ENCODE assay signal across 18 cellular contexts in the genomic region with DNA sequence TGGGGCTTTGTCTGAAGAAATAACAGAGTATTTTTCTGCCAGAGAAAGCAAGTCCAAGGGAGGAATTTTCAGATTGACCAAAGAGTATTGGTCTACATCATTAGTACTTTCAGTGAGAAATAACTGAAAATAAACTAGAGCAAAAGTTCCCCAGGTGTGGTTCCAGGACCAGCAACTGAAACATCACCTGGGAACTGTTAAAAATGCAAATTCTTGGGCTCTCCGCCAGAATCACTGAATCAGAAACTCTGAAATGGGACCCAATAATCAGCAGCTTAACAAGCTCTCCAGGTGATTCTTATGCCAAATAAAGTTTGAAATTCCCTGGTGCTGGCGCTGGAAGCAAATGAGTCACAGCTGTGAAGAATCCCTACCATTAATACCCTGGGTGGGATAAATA. TPM values are rescaled to one million over a fixed set of nuclear protein-coding genes. Genes with fewer than 3 reads are reported as not detected.
A peak's percentile ranks its signal among the peaks of the same experiment; 100 is the strongest.
DNase-seq lines count a peak whose midpoint lies in the region; ATAC-seq, FAIRE-seq and TF ChIP-seq lines count a peak whose summit lies in the region.
"Had no signal": no experiment of that assay in that cellular context is flagged by ENCODE, and none has a peak within 500 bp of the region (broad histone marks: within the 10 kb centered on the region; RNA-seq: fewer than 3 reads in every experiment).

No MANE protein-coding gene starts in this region.

- H3K4me2 ChIP-seq in keratinocyte (ENCODE audit: control insufficient read depth, extremely low read depth, insufficient read depth, low read depth, low read length) (no peak overlapping the region), PC-9 (no peak overlapping the region)

- POLR2A ChIA-PET in PC-9 (lab: Charles Lee; ENCODE audit: unreplicated experiment): no interaction called here

- no peak overlapping the region for H3K27ac ChIP-seq in keratinocyte (ENCODE audit: control insufficient read depth, insufficient read depth, low read length)
- no peak overlapping the region for H3K27ac ChIP-seq in PC-9

- CTCF ChIA-PET in PC-9 (lab: Charles Lee): no interaction called here

- no peaks in the 10 kb centered on the region; the same call in 1 of the 2 replicates for H3K9me2 ChIP-seq in PC-9 (ENCODE audit: insufficient read depth)

- no peaks in the 10 kb centered on the region for H3F3A ChIP-seq in PC-9 (ENCODE audit: insufficient read depth, low read depth)

- H3K79me2 ChIP-seq in keratinocyte (ENCODE audit: control insufficient read depth, insufficient read depth, low read length) (no peaks in the 10 kb centered on the region), PC-9 (ENCODE audit: low read depth) (no peaks in the 10 kb centered on the region)

- peak; percentile 71 for ATAC-seq in GM18511 (IDR thresholded peaks at IDR 0.05; ENCODE audit: unreplicated experiment)
- ATAC-seq in HG02610 (IDR thresholded peaks at IDR 0.05; ENCODE audit: unreplicated experiment): peak; percentile 57
- no peak for ATAC-seq in GM21367 (IDR thresholded peaks at IDR 0.05; ENCODE audit: unreplicated experiment)
- ATAC-seq: K562 had no signal

- no peak overlapping the region for H3K9ac ChIP-seq in keratinocyte (ENCODE audit: control insufficient read depth, extremely low read depth, insufficient read depth, low read length)

- H3K27me3 ChIP-seq in keratinocyte (ENCODE audit: control insufficient read depth, extremely low read depth, insufficient read depth, low read length) (no peaks in the 10 kb centered on the region), PC-9 (ENCODE audit: insufficient read depth, low read depth) (no peaks in the 10 kb centered on the region)

- no TSS peak for BruUV-seq in PC-9 (replicated peaks; lab: Mats Ljungman, UMichigan)

- intact Hi-C loops in PC-9 (cut with micrococcal nuclease; ENCODE audit: unreplicated experiment): no loop called here

- H3K4me3 ChIP-seq in keratinocyte (ENCODE audit: control insufficient read depth in 2 of 3, extremely low read depth in 1 of 3, insufficient read depth in 2 of 3, low read depth in 1 of 3, low read length in 3 of 3) (no peak overlapping the region), PC-9 (no peak overlapping the region)
- H3K4me3 ChIP-seq: K562 had no signal

- FAIRE-seq in keratinocyte (lab: Jason Lieb, UNC): peak; percentile 56
- FAIRE-seq: endothelial cell of umbilical vein, K562, RCC 7860, TTC549 had no signal

- dilution Hi-C loops in keratinocyte (cut with MboI; ENCODE audit: extremely low pct_ligation_motif_present, low sequenced_read_pairs): no loop called here

- H3K4me1 ChIP-seq in keratinocyte (ENCODE audit: control insufficient read depth, extremely low read depth, insufficient read depth, low read length): no peaks in the 10 kb centered on the region
- H3K4me1 ChIP-seq in PC-9 (replicated peaks; ENCODE audit: insufficient read depth): no peaks in the 10 kb centered on the region

- H3K9me1 ChIP-seq in keratinocyte (ENCODE audit: control insufficient read depth, extremely low read depth, insufficient read depth, low read length): no peaks in the 10 kb centered on the region

- H3K36me3 ChIP-seq in keratinocyte (ENCODE audit: control insufficient read depth in 2 of 2, extremely low read depth in 1 of 2, insufficient read depth in 2 of 2, low read length in 2 of 2) (no peaks in the 10 kb centered on the region), PC-9 (ENCODE audit: low read depth) (no peaks in the 10 kb centered on the region)

- no peak for TF ChIP-seq CTCF in keratinocyte (optimal IDR thresholded peaks at IDR 0.05 in 1 of 3, IDR thresholded peaks at IDR 0.05 in 1 of 3, conservative IDR thresholded peaks at IDR 0.05 in 1 of 3; ENCODE audit: extremely low read depth in 1 of 3, insufficient read depth in 2 of 3, low read length in 3 of 3)
- TF ChIP-seq CTCF in PC-9 (conservative IDR thresholded peaks at IDR 0.05): no peak

- DNase-seq in NCI-H1105 treated with DMSO at 0.1 percent for 48 hours (lab: John Stamatoyannopoulos, UW) (peak; percentile 34), keratinocyte (ENCODE audit: low read depth, low spot score) (no peak), SIG-M5 (lab: John Stamatoyannopoulos, UW) (no peak), PC-9 (no peak), NCI-H524 (lab: John Stamatoyannopoulos, UW) (no peak)
- DNase-seq: activated CD8-positive, alpha-beta memory T cell treated with anti-CD3 and anti-CD28 coated beads, Interleukin-2, amount 50 U/mL, for 48 hours; CD4-positive, alpha-beta memory T cell; hypothalamus; posterior cingulate gyrus; stimulated activated CD4-positive, alpha-beta T cell treated with anti-CD3 and anti-CD28 coated beads, Interleukin-1b, Interleukin-23, amount 100 ng/mL, for 48 hours; stimulated activated naive CD4-positive, alpha-beta T cell had no signal

- no peaks in the 10 kb centered on the region for H3K9me3 ChIP-seq in keratinocyte (ENCODE audit: control insufficient read depth, low read depth, low read length)
- no peaks in the 10 kb centered on the region for H3K9me3 ChIP-seq in PC-9 (ENCODE audit: insufficient read depth, low read depth)

- H4K20me1 ChIP-seq in keratinocyte (ENCODE audit: control insufficient read depth, extremely low read depth, insufficient read depth, low read length) (no peaks in the 10 kb centered on the region), PC-9 (ENCODE audit: insufficient read depth) (no peaks in the 10 kb centered on the region)

- H2AFZ ChIP-seq in keratinocyte (ENCODE audit: control insufficient read depth, low read length): no peak overlapping the region
- no peak overlapping the region for H2AFZ ChIP-seq in PC-9

RNA-seq across cellular contexts. Expression of a gene that starts 52.1 kb away (rescaled TPM):
- polyA plus RNA-seq in keratinocyte: 0.42 to 0.66 TPM (median 0.52 TPM) in 3 replicates
- polyA plus RNA-seq in keratinocyte (2011; ENCODE audit: low read depth): 0.39 TPM
- 0.95 and 2.2 TPM in 2 replicates for polyA plus RNA-seq in keratinocyte (2011; cell fraction: cytosol; rRNA removed)
- 1.1 and 1.5 TPM in 2 replicates for polyA plus RNA-seq in keratinocyte (2011; cell fraction: nucleus; rRNA removed)
- polyA plus RNA-seq in keratinocyte (2012; ENCODE audit: low replicate concordance): 0.93 and 2.8 TPM in 2 replicates
- polyA minus RNA-seq in keratinocyte: 1.5 to 2.2 TPM in 2 of 3 replicates, not detected in the other
- polyA minus RNA-seq in keratinocyte (2011; cell fraction: cytosol; rRNA and poly(A)+ RNA removed): not detected
- not detected in 2 replicates for polyA minus RNA-seq in keratinocyte (2011; cell fraction: nucleus; rRNA and poly(A)+ RNA removed)
- total RNA-seq in PC-9 (2021): 0.96 and 1.0 TPM in 2 replicates

RNA-seq across cellular contexts. Expression of a gene that starts 55.6 kb away (rescaled TPM):
- 13.3 to 34.2 TPM (median 23.1 TPM) in 3 replicates for polyA plus RNA-seq in keratinocyte
- 15.9 TPM for polyA plus RNA-seq in keratinocyte (2011; ENCODE audit: low read depth)
- polyA plus RNA-seq in keratinocyte (2011; cell fraction: cytosol; rRNA removed): 7.8 and 14.2 TPM in 2 replicates
- 5.7 and 12.0 TPM in 2 replicates for polyA plus RNA-seq in keratinocyte (2011; cell fraction: nucleus; rRNA removed)
- polyA plus RNA-seq in keratinocyte (2012; ENCODE audit: low replicate concordance): 8.1 and 39.3 TPM in 2 replicates
- polyA minus RNA-seq in keratinocyte: 2.8 to 20.0 TPM (median 3.1 TPM) in 3 replicates
- 5.2 TPM for polyA minus RNA-seq in keratinocyte (2011; cell fraction: cytosol; rRNA and poly(A)+ RNA removed)
- polyA minus RNA-seq in keratinocyte (2011; cell fraction: nucleus; rRNA and poly(A)+ RNA removed): 3.6 and 9.3 TPM in 2 replicates
- 53.8 and 91.4 TPM in 2 replicates for total RNA-seq in PC-9 (2021)
